In the genomic region with DNA sequence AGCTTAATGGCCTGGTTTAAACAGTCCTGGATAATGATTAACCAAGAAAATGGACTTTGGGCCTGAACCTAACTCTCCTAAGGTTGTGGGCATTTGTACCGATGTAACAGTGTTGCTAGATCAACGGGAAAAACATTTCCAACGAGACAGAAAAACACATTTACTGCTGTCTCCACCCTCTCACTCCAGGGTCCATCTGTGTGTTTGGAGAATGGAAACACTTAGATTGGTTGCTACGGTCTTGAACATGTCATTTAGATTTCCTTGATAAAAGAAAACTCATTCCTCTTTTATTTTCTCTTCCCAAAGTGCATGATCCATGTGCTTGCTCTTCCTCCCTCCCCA, we compare ENCODE assay signal across 24 cellular contexts.
DNase-seq lines count a peak whose midpoint lies in the region; ATAC-seq and TF ChIP-seq lines count a peak whose summit lies in the region.
"Had no signal": no experiment of that assay in that cellular context is flagged by ENCODE, and none has a peak within 500 bp of the region (broad histone marks: within the 10 kb centered on the region; RNA-seq: fewer than 3 reads in every experiment).

No MANE protein-coding gene starts in this region.

- ATAC-seq in psoas muscle: no peak
- ATAC-seq: activated CD8-positive, alpha-beta T cell treated with anti-CD3 and anti-CD28 coated beads for 36 hours; activated T-cell treated with anti-CD3 and anti-CD28 coated beads, Interleukin-2, amount 50 U/mL, for 4 hours; left ventricle myocardium superior; sciatic nerve; SK-N-SH treated with all-trans-retinoic acid at 6 μM for 48 hours had no signal

- H3K27me3 ChIP-seq in endocrine pancreas (ENCODE audit: control insufficient read depth, insufficient read depth, low read length) (no peaks in the 10 kb centered on the region), mesenchymal stem cell (ENCODE audit: control insufficient read depth in 1 of 2, insufficient read depth in 1 of 2, low read length in 2 of 2) (no peaks in the 10 kb centered on the region), psoas muscle (ENCODE audit: insufficient read depth in 3 of 3, low read length in 2 of 3) (no peaks in the 10 kb centered on the region)
- H3K27me3 ChIP-seq: BLaER1, esophagus squamous epithelium, suprapubic skin, vagina had no signal

- peaks cover 2% of the 10 kb centered on the region for H3K27me3 Mint-ChIP-seq in activated T-cell treated with anti-CD3 and anti-CD28 coated beads, Interleukin-2, amount 50 U/mL, for 24 hours

- H2BK120ac ChIP-seq in mesenchymal stem cell (ENCODE audit: low read depth, low read length): no peak overlapping the region

- no peaks in the 10 kb centered on the region for H3K79me1 ChIP-seq in mesenchymal stem cell (replicated peaks; ENCODE audit: low read length, poor library complexity, severe bottlenecking)

- H3K9ac ChIP-seq in endocrine pancreas (ENCODE audit: control insufficient read depth, insufficient read depth, low read length): no peak overlapping the region
- no peak overlapping the region for H3K9ac ChIP-seq in mesenchymal stem cell (ENCODE audit: low read length)
- H3K9ac ChIP-seq: BLaER1 had no signal

- H3K4me1 ChIP-seq in endocrine pancreas (ENCODE audit: control insufficient read depth, insufficient read depth, low read length): no peaks in the 10 kb centered on the region
- H3K4me1 ChIP-seq in mesenchymal stem cell (ENCODE audit: control insufficient read depth, insufficient read depth, low read depth, low read length): peaks cover 4% of the 10 kb centered on the region
- no peaks in the 10 kb centered on the region for H3K4me1 ChIP-seq in psoas muscle
- H3K4me1 ChIP-seq: BLaER1, vagina had no signal

- TF ChIP-seq CTCF in 22Rv1 (IDR thresholded peaks at IDR 0.05): no peak
- no peak for TF ChIP-seq CTCF in psoas muscle (IDR thresholded peaks at IDR 0.05)

- DNase-seq in LoVo (ENCODE audit: low spot score) (peak; percentile 87), mesenchymal stem cell (peak; percentile 28), psoas muscle (no peak), SW 1271 (lab: John Stamatoyannopoulos, UW) (no peak)
- no peak for DNase-seq in activated T-cell treated with anti-CD3 and anti-CD28 coated beads, Interleukin-2, amount 50 U/mL, for 24 hours
- DNase-seq in stimulated activated CD4-positive, alpha-beta T cell treated with anti-CD3 and anti-CD28 coated beads, Interleukin-1b, Interleukin-23, amount 100 ng/mL, for 48 hours: no peak
- DNase-seq: activated CD8-positive, alpha-beta T cell treated with anti-CD3 and anti-CD28 coated beads for 36 hours; activated naive CD4-positive, alpha-beta T cell treated with anti-CD3 and anti-CD28 coated beads for 36 hours; activated T-cell treated with anti-CD3 and anti-CD28 coated beads, Interleukin-2, amount 50 U/mL, for 4 hours; anterior cingulate cortex; effector memory CD4-positive, alpha-beta T cell; esophagus squamous epithelium; left ventricle myocardium superior; NCI-H1092 treated with DMSO at 0.1 percent for 48 hours; T1000 had no signal

- H2BK15ac ChIP-seq in mesenchymal stem cell (ENCODE audit: low read depth, poor library complexity, severe bottlenecking): no peak overlapping the region

- intact Hi-C loops in psoas muscle (cut with DNase I): no loop called here

- H3K36me3 Mint-ChIP-seq in activated T-cell treated with anti-CD3 and anti-CD28 coated beads, Interleukin-2, amount 50 U/mL, for 24 hours (ENCODE audit: low read depth): no peaks in the 10 kb centered on the region

- H2AK5ac ChIP-seq in mesenchymal stem cell (ENCODE audit: low read length, severe bottlenecking): no peak overlapping the region

- H3K4ac ChIP-seq in mesenchymal stem cell (ENCODE audit: low read depth in 1 of 2, low read length in 2 of 2): no peak overlapping the region

- H3K4me3 ChIP-seq in endocrine pancreas (ENCODE audit: control insufficient read depth, insufficient read depth, low read length) (peak overlapping the region; percentile 15), mesenchymal stem cell (ENCODE audit: insufficient read depth in 1 of 2, low read depth in 1 of 2, low read length in 2 of 2) (no peak overlapping the region), psoas muscle (no peak overlapping the region)
- H3K4me3 ChIP-seq: BLaER1, esophagus squamous epithelium, suprapubic skin, vagina had no signal

- no peak overlapping the region for H3K4me2 ChIP-seq in mesenchymal stem cell (ENCODE audit: low read length, poor library complexity, severe bottlenecking)
- H3K4me2 ChIP-seq: BLaER1 had no signal

- H2BK5ac ChIP-seq in mesenchymal stem cell (ENCODE audit: low read depth, low read length, poor library complexity, severe bottlenecking): no peak overlapping the region

- H3K27ac ChIP-seq in 22Rv1: peak overlapping the region; percentile 93
- H3K27ac ChIP-seq in mesenchymal stem cell (ENCODE audit: low read length, poor library complexity, severe bottlenecking): peak overlapping the region; percentile 7
- no peak overlapping the region for H3K27ac ChIP-seq in psoas muscle
- H3K27ac ChIP-seq: BLaER1, esophagus squamous epithelium, RWPE1, suprapubic skin, vagina had no signal

- 80% methylated on average over 2 of the region's 4 CpGs for WGBS in mesenchymal stem cell
- WGBS in psoas muscle, 3 donors: 83 to 86% (median 85%) methylated on average over 4 of the region's 4 CpGs

- H4K91ac ChIP-seq in mesenchymal stem cell (ENCODE audit: low read length): no peak overlapping the region

- no peak overlapping the region for H3K14ac ChIP-seq in mesenchymal stem cell (ENCODE audit: low read length in 2 of 2)

- no peak overlapping the region for H4K8ac ChIP-seq in mesenchymal stem cell (ENCODE audit: low read length)

- H3K27ac Mint-ChIP-seq in activated T-cell treated with anti-CD3 and anti-CD28 coated beads, Interleukin-2, amount 50 U/mL, for 24 hours: no peak overlapping the region
- H3K27ac Mint-ChIP-seq: activated CD8-positive, alpha-beta T cell treated with anti-CD3 and anti-CD28 coated beads for 36 hours; activated naive CD4-positive, alpha-beta T cell treated with anti-CD3 and anti-CD28 coated beads for 36 hours had no signal

- H3K23ac ChIP-seq in mesenchymal stem cell (ENCODE audit: low read length in 2 of 2): no peak overlapping the region

- no peak overlapping the region for H3K18ac ChIP-seq in mesenchymal stem cell (ENCODE audit: low read depth in 1 of 2, low read length in 2 of 2)

- no peak overlapping the region for H2BK12ac ChIP-seq in mesenchymal stem cell (ENCODE audit: low read length in 2 of 2)

- H3K9me3 Mint-ChIP-seq in activated T-cell treated with anti-CD3 and anti-CD28 coated beads, Interleukin-2, amount 50 U/mL, for 24 hours: no peaks in the 10 kb centered on the region
- H3K9me3 Mint-ChIP-seq: activated CD8-positive, alpha-beta T cell treated with anti-CD3 and anti-CD28 coated beads for 36 hours; activated naive CD4-positive, alpha-beta T cell treated with anti-CD3 and anti-CD28 coated beads for 36 hours; central memory CD8-positive, alpha-beta T cell had no signal

- H3K36me3 ChIP-seq in endocrine pancreas (ENCODE audit: control insufficient read depth, insufficient read depth, low read length) (no peaks in the 10 kb centered on the region), mesenchymal stem cell (ENCODE audit: control insufficient read depth in 1 of 2, insufficient read depth in 2 of 2, low read depth in 1 of 2, low read length in 2 of 2) (no peaks in the 10 kb centered on the region), psoas muscle (ENCODE audit: insufficient read depth in 1 of 2, low read depth in 1 of 2) (no peaks in the 10 kb centered on the region)
- H3K36me3 ChIP-seq: BLaER1, esophagus squamous epithelium, suprapubic skin, vagina had no signal

- H3K4me3 Mint-ChIP-seq in activated T-cell treated with anti-CD3 and anti-CD28 coated beads, Interleukin-2, amount 50 U/mL, for 24 hours: no peak overlapping the region
- H3K4me3 Mint-ChIP-seq: activated CD8-positive, alpha-beta T cell treated with anti-CD3 and anti-CD28 coated beads for 36 hours; activated naive CD4-positive, alpha-beta T cell treated with anti-CD3 and anti-CD28 coated beads for 36 hours; activated T-cell treated with anti-CD3 and anti-CD28 coated beads, Interleukin-2, amount 50 U/mL, for 4 hours; central memory CD8-positive, alpha-beta T cell had no signal

- H3K4me1 Mint-ChIP-seq in activated T-cell treated with anti-CD3 and anti-CD28 coated beads, Interleukin-2, amount 50 U/mL, for 24 hours (ENCODE audit: low read depth): peaks cover 3% of the 10 kb centered on the region

- H3K9me3 ChIP-seq in endocrine pancreas (ENCODE audit: control insufficient read depth, low read length) (no peaks in the 10 kb centered on the region), mesenchymal stem cell (ENCODE audit: control insufficient read depth, low read length) (no peaks in the 10 kb centered on the region), psoas muscle (no peaks in the 10 kb centered on the region)
- H3K9me3 ChIP-seq: BLaER1, esophagus squamous epithelium, suprapubic skin, vagina had no signal

- no peak overlapping the region for H2AFZ ChIP-seq in mesenchymal stem cell (ENCODE audit: low read depth, low read length)

Comparison
In these comparisons a context has a peak if more than half of its experiments do, and no peak if none do; other contexts are left out.
1. DNase-seq: peak in LoVo (single experiment) and mesenchymal stem cell (single experiment); none in activated T-cell treated with anti-CD3 and anti-CD28 coated beads, Interleukin-2, amount 50 U/mL, for 24 hours (single experiment), psoas muscle (0 of 2), stimulated activated CD4-positive, alpha-beta T cell treated with anti-CD3 and anti-CD28 coated beads, Interleukin-1b, Interleukin-23, amount 100 ng/mL, for 48 hours (single experiment) and SW 1271 (0 of 2).